Comparison of ENCODE assay signal across 1 cellular context in the genomic region with DNA sequence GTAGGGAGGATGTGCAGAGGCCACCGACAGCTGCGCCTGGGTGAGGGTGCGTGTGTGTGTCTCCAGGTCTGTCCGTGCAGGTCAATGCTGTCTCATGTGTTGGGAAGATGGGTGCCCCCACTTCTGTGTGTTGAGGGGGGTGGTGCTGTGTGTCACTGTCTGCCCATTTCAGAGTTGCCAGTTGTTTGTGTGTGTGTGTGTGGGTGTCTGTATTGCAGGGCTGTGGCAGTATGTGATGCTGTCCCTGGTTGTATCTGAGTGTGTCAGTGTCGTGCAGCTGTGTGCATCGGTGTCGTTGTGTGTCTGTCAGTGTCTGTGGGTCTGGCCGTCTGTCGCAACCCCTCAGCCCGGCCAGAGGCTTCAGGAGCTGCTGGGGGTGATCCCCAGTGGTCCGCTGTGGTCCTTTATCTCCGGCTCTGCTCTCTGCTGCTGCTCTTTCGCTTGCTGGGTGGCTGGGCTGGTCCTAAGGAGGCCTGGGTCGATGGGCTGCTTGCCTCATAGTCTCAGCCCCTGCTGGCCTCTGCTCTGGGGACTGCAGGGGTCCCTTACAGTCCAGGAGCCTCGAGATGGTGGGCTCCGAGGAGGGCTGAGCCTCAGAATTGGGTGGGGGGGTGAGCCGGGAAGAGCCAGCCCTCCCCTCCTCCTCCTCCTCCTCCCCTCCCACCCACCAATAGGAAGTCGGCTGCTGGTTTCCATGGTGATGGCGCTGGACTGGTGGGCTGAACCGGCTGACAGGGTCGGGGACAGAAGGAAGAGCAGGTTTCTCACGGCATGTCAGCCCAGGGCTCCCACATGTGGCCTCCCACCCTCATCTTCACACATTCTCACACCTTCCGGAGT.
TF ChIP-seq lines count a peak whose summit lies in the region.

TSPOAP1 (minus strand) TSS at position 601 of the 840 bp plus-strand sequence. CDS start 875 bp downstream, outside the sequence.

TF ChIP-seq in WTC11, 78 proteins besides CTCF, POLR2A, EP300 and RAD21 (continued from another document):
- TF ChIP-seq ARID4B (CRISPR knock-in tag; IDR thresholded peaks at IDR 0.05; ENCODE audit: borderline replicate concordance) (no peak), NFYB (CRISPR knock-in tag; conservative IDR thresholded peaks at IDR 0.05; ENCODE audit: low read depth) (no peak; the same call in 1 of the 2 replicates), ZNF138 (CRISPR knock-in tag; conservative IDR thresholded peaks at IDR 0.05) (no peak), PRRX2 (CRISPR knock-in tag; IDR thresholded peaks at IDR 0.05) (no peak)
- TF ChIP-seq, protein P1, sequence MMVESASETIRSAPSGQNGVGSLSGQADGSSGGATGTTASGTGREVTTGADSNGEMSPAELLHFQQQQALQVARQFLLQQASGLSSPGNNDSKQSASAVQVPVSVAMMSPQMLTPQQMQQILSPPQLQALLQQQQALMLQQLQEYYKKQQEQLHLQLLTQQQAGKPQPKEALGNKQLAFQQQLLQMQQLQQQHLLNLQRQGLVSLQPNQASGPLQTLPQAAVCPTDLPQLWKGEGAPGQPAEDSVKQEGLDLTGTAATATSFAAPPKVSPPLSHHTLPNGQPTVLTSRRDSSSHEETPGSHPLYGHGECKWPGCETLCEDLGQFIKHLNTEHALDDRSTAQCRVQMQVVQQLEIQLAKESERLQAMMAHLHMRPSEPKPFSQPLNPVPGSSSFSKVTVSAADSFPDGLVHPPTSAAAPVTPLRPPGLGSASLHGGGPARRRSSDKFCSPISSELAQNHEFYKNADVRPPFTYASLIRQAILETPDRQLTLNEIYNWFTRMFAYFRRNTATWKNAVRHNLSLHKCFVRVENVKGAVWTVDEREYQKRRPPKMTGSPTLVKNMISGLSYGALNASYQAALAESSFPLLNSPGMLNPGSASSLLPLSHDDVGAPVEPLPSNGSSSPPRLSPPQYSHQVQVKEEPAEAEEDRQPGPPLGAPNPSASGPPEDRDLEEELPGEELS (CRISPR knock-in tag; IDR thresholded peaks at IDR 0.05), result no peak
- TF ChIP-seq, protein P2, sequence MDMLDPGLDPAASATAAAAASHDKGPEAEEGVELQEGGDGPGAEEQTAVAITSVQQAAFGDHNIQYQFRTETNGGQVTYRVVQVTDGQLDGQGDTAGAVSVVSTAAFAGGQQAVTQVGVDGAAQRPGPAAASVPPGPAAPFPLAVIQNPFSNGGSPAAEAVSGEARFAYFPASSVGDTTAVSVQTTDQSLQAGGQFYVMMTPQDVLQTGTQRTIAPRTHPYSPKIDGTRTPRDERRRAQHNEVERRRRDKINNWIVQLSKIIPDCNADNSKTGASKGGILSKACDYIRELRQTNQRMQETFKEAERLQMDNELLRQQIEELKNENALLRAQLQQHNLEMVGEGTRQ (CRISPR knock-in tag; IDR thresholded peaks at IDR 0.05), result no peak
TF ChIP-seq in WTC11: peak in this region for 0.
